15 cellular contexts compared by ENCODE assay signal in genomic region chr12:10031771-10032175, GRCh38. TPM values are rescaled to one million over a fixed set of nuclear protein-coding genes. Genes with fewer than 3 reads are reported as not detected.
DNase-seq lines count a peak whose midpoint lies in the region; ATAC-seq and TF ChIP-seq lines count a peak whose summit lies in the region.
"Had no signal": no experiment of that assay in that cellular context is flagged by ENCODE, and none has a peak within 500 bp of the region (broad histone marks: within the 10 kb centered on the region; RNA-seq: fewer than 3 reads in every experiment).

No MANE protein-coding gene starts in this region.

- peak overlapping the region; percentile 3 for H3K27ac Mint-ChIP-seq in Caco-2 (ENCODE audit: unreplicated experiment)
- H3K27ac Mint-ChIP-seq: effector memory CD8-positive, alpha-beta T cell had no signal

- no peaks in the 10 kb centered on the region for H3K9me3 ChIP-seq in Caco-2

- no TSS peak for BruUV-seq in Caco-2 (replicated peaks; lab: Mats Ljungman, UMichigan)

- POLR2A ChIA-PET in Caco-2 (lab: Charles Lee) = no interaction called here

- no peaks in the 10 kb centered on the region for H3K4me1 ChIP-seq in Caco-2

- H3K4me3 ChIP-seq in Caco-2 (ENCODE audit: low read depth, low read length) (no peak overlapping the region), epithelial cell of esophagus (ENCODE audit: low read length) (no peak overlapping the region)
- H3K4me3 ChIP-seq: lung had no signal

- H3K36me3 Mint-ChIP-seq in Caco-2 (ENCODE audit: insufficient read depth, unreplicated experiment) = no peaks in the 10 kb centered on the region

- H3K4me3 Mint-ChIP-seq in Caco-2 (ENCODE audit: unreplicated experiment) = no peak overlapping the region
- H3K4me3 Mint-ChIP-seq: effector memory CD8-positive, alpha-beta T cell had no signal

- CTCF ChIA-PET in Caco-2 (lab: Charles Lee) = no interaction called here

- intact Hi-C loops in Caco-2 (cut with micrococcal nuclease; ENCODE audit: unreplicated experiment) (no loop called here), left ventricle myocardium superior (cut with micrococcal nuclease) (loop anchor here (5.0 kb wide), 1 partner anchor 111 kb away; no protein-coding TSS in a partner anchor)

- H3K36me3 ChIP-seq in Caco-2 (ENCODE audit: control insufficient read depth, insufficient read depth, low read length) = no peaks in the 10 kb centered on the region

- TF ChIP-seq CTCF in Caco-2 (IDR thresholded peaks at IDR 0.05; ENCODE audit: insufficient read depth in 1 of 2, low read depth in 1 of 2, low read length in 1 of 2, severe bottlenecking in 1 of 2, unreplicated experiment in 1 of 2) = no peak
- TF ChIP-seq CTCF in epithelial cell of esophagus (IDR thresholded peaks at IDR 0.05; ENCODE audit: insufficient read depth, low read depth, low read length, missing control alignments) = no peak

- H3K27me3 ChIP-seq in Caco-2 (replicated peaks; ENCODE audit: control insufficient read depth, insufficient read depth, low read length) = no peaks in the 10 kb centered on the region

- no peak for ATAC-seq in left ventricle myocardium superior
- ATAC-seq: effector memory CD8-positive, alpha-beta T cell; sciatic nerve had no signal

- no peaks in the 10 kb centered on the region for H3K4me1 Mint-ChIP-seq in Caco-2 (ENCODE audit: low read depth, unreplicated experiment)

- no peaks in the 10 kb centered on the region for H3K9me3 Mint-ChIP-seq in Caco-2 (ENCODE audit: unreplicated experiment)
- H3K9me3 Mint-ChIP-seq: effector memory CD8-positive, alpha-beta T cell had no signal

- no peak for DNase-seq in Caco-2
- DNase-seq in OCI-M1 (lab: John Stamatoyannopoulos, UW) = peak; percentile 50
- peak; percentile 91 for DNase-seq in epithelial cell of esophagus (ENCODE audit: low read depth)
- DNase-seq in myocyte (ENCODE audit: low read depth) = peak; percentile 5
- no peak for DNase-seq in epidermal melanocyte (ENCODE audit: insufficient read length, low spot score)
- no peak for DNase-seq in NCI-H524 treated with DMSO at 0.1 percent for 48 hours (lab: John Stamatoyannopoulos, UW)
- DNase-seq in left ventricle myocardium superior = no peak
- no peak for DNase-seq in NCI-H1930 (lab: John Stamatoyannopoulos, UW)
- DNase-seq: activated CD4-positive, alpha-beta T cell treated with anti-CD3 and anti-CD28 coated beads for 4 hours; activated gamma-delta T cell treated with Interleukin-2 at 50 U/mL for 16 hours; effector memory CD8-positive, alpha-beta T cell; NCI-H2171 had no signal

- peaks cover 6% of the 10 kb centered on the region for H3K27me3 Mint-ChIP-seq in Caco-2 (ENCODE audit: insufficient read depth, unreplicated experiment)

RNA-seq across cellular contexts. Expression of gene CLEC9A, which starts 1.3 kb away (rescaled TPM):
- total RNA-seq in Caco-2 (2022) (not detected in 2 replicates), myocyte (not detected in 2 replicates), left ventricle myocardium superior (not detected)
- polyA plus RNA-seq in myocyte (2012) = not detected
- total RNA-seq: SK-MEL-5 had no signal

RNA-seq across cellular contexts. Expression of gene CLEC12B, which starts 21.3 kb away (rescaled TPM):
- total RNA-seq in Caco-2 (2022) (not detected in 2 replicates), myocyte (not detected in 2 replicates), left ventricle myocardium superior (not detected)
- polyA plus RNA-seq in myocyte (2012) = not detected
- total RNA-seq: sciatic nerve had no signal

RNA-seq across cellular contexts. Expression of gene CLEC1B, which starts 32.9 kb away (rescaled TPM):
- total RNA-seq in Caco-2 (2022) = not detected in 2 replicates
- not detected in 2 replicates for total RNA-seq in myocyte
- polyA plus RNA-seq in myocyte (2012) = not detected
- not detected for total RNA-seq in left ventricle myocardium superior
- total RNA-seq: sciatic nerve, SK-MEL-5 had no signal

Comparison
In these comparisons a context has a peak if more than half of its experiments do, and no peak if none do; other contexts are left out.
1. DNase-seq: peak in OCI-M1 (single experiment), epithelial cell of esophagus (single experiment) and myocyte (single experiment); none in Caco-2 (0 of 2), epidermal melanocyte (single experiment), NCI-H524 treated with DMSO at 0.1 percent for 48 hours (single experiment), left ventricle myocardium superior (single experiment) and NCI-H1930 (0 of 2).